Comparison of ENCODE assay signal across 8 cellular contexts in the genomic region with DNA sequence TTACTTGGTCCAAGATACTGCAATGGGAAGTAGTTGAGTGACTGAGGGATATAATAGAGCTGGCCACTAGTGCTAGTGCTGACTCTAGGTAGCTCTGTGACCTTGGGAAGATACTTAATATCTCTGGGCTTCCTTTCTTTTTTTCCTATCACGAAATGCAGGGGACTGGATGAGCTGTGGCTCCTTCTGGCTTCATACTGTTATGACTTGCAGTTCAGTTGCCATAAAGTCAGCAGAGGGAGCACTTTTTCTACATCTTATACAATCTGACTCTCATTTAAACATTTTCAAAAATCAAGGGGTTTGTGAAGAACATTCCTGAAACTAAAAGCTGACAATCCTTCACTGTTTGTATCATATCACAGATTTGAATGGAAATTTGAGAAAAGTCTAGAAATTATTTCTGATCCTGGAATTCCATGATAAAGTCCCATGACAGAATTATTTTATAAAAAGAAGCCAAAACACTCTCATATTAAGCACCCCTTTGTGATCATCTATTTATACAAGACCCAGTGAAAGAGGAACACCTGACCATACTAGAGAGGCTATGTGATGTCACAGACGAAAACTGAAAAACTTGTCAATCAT. TPM values are rescaled to one million over a fixed set of nuclear protein-coding genes. Genes with fewer than 3 reads are reported as not detected.
A peak's percentile ranks its signal among the peaks of the same experiment; 100 is the strongest.
DNase-seq lines count a peak whose midpoint lies in the region; ATAC-seq, FAIRE-seq and TF ChIP-seq lines count a peak whose summit lies in the region.

No MANE protein-coding gene starts in this region.

- H3K79me2 ChIP-seq in PC-3 (ENCODE audit: low read length) (peaks cover 54% of the 10 kb centered on the region), osteoblast (ENCODE audit: insufficient read depth, low read length) (no peaks in the 10 kb centered on the region)

- H3K27me3 ChIP-seq in PC-3 (ENCODE audit: low read length), result no peaks in the 10 kb centered on the region
- H3K27me3 ChIP-seq in osteoblast (ENCODE audit: insufficient read depth, low read length), result no peaks in the 10 kb centered on the region

- H2AFZ ChIP-seq in PC-3 (ENCODE audit: low read length), result no peak overlapping the region
- H2AFZ ChIP-seq in osteoblast (ENCODE audit: low read length), result no peak overlapping the region

- H3K9me3 ChIP-seq in PC-3 (ENCODE audit: low read length), result no peaks in the 10 kb centered on the region
- H3K9me3 ChIP-seq in osteoblast (ENCODE audit: low read depth, low read length), result no peaks in the 10 kb centered on the region

- H3K4me2 ChIP-seq in PC-3 (ENCODE audit: low read length) (peak overlapping the region; percentile 92), osteoblast (ENCODE audit: insufficient read depth, low read length) (no peak overlapping the region)

- CTCF ChIA-PET in PC-3 (lab: Charles Lee), result interaction anchor here (0.6 to 2.3 kb wide), 15 partner anchors 25 to 730 kb away, joined by 3 to 19 read pairs (median 4); partner anchors contain the start of gene SSPN

- peak overlapping the region in 1 of 2 donors; percentile 69 for H3K4me3 Mint-ChIP-seq in CD14-positive monocyte

- peaks cover 29% of the 10 kb centered on the region for H3K36me3 ChIP-seq in PC-3 (ENCODE audit: low read depth, low read length)
- no peaks in the 10 kb centered on the region for H3K36me3 ChIP-seq in osteoblast (ENCODE audit: insufficient read depth, low read length)

- peaks cover 0 to 21% (median 10%) of the 10 kb centered on the region in 7 donors for H3K9me3 Mint-ChIP-seq in CD14-positive monocyte

- H3K4me3 ChIP-seq in PC-3 (ENCODE audit: low read length), result peak overlapping the region; percentile 77
- no peak overlapping the region for H3K4me3 ChIP-seq in osteoblast (ENCODE audit: insufficient read depth, low read length)

- peaks cover 26% of the 10 kb centered on the region for H3K4me1 Mint-ChIP-seq in CD14-positive monocyte

- FAIRE-seq in endometrium (lab: Jason Lieb, UNC), result peak; percentile 45

- DNase-seq in DMS53 treated with DMSO at 0.1 percent for 48 hours (lab: John Stamatoyannopoulos, UW; ENCODE audit: unreplicated experiment), result peak; percentile 89
- DNase-seq in PC-3, result peak; percentile 88
- DNase-seq in osteoblast (ENCODE audit: insufficient read length, low spot score, missing footprints), result no peak
- no peak for DNase-seq in CD14-positive monocyte (ENCODE audit: low spot score)
- DNase-seq in GM19238 (ENCODE audit: insufficient read length, low spot score), result no peak
- no peak for DNase-seq in GF-D8 (lab: John Stamatoyannopoulos, UW)

- TF ChIP-seq CTCF in PC-3 (conservative IDR thresholded peaks at IDR 0.05; ENCODE audit: low read depth, low read length) (peak; percentile 94), osteoblast (IDR thresholded peaks at IDR 0.05; ENCODE audit: extremely low read depth, low read depth, low read length) (peak; percentile 67), CD14-positive monocyte (IDR thresholded peaks at IDR 0.05) (no peak)

- peak; percentile 24 for ATAC-seq in HG02763 (IDR thresholded peaks at IDR 0.05; ENCODE audit: unreplicated experiment)
- peak; percentile 23 for ATAC-seq in PC-3

- POLR2A ChIA-PET in PC-3 (lab: Charles Lee; ENCODE audit: unreplicated experiment), result interaction anchor here (0.6 kb wide), 2 partner anchors 670 to 703 kb away, joined by 3 read pairs; no protein-coding TSS in a partner anchor

- H4K20me1 ChIP-seq in PC-3 (ENCODE audit: low read length) (no peaks in the 10 kb centered on the region), osteoblast (ENCODE audit: insufficient read depth, low read length) (no peaks in the 10 kb centered on the region)

- peaks cover 54% of the 10 kb centered on the region for H3K4me1 ChIP-seq in PC-3 (ENCODE audit: insufficient read depth, low read length)
- peaks cover 16% of the 10 kb centered on the region for H3K4me1 ChIP-seq in osteoblast (ENCODE audit: insufficient read depth, low read length)

- H3K9me2 ChIP-seq in PC-3 (replicated peaks; ENCODE audit: low read length), result no peaks in the 10 kb centered on the region

- peaks cover 50 to 59% (median 55%) of the 10 kb centered on the region in 3 donors for H3K27me3 Mint-ChIP-seq in CD14-positive monocyte (ENCODE audit: low read depth in 3 of 3)

- H3F3A ChIP-seq in PC-3 (ENCODE audit: low read length, unreplicated experiment), result peaks cover 7% of the 10 kb centered on the region

- intact Hi-C loops in PC-3 (cut with micrococcal nuclease) (loop anchor here (1.0 to 10.0 kb wide), 7 partner anchors 22 to 532 kb away; no protein-coding TSS in a partner anchor), CD14-positive monocyte (cut with micrococcal nuclease) (no loop called here)

- peak overlapping the region; percentile 90 for H3K9ac ChIP-seq in PC-3 (ENCODE audit: low read length)

- H3K27ac Mint-ChIP-seq in CD14-positive monocyte, result no peak overlapping the region

- H3K27ac ChIP-seq in PC-3 (ENCODE audit: low read length) (peak overlapping the region; percentile 74), osteoblast (ENCODE audit: low read depth, low read length) (no peak overlapping the region)

- peaks cover 4 to 13% of the 10 kb centered on the region in 2 donors for H3K36me3 Mint-ChIP-seq in CD14-positive monocyte

- no TSS peak for BruUV-seq in PC-3 (replicated peaks; lab: Mats Ljungman, UMichigan)

RNA-seq across cellular contexts. Expression of gene BHLHE41, which starts 5.4 kb away (rescaled TPM):
- total RNA-seq in PC-3 (2014; rRNA removed), result 77.6 and 81.0 TPM in 2 replicates
- total RNA-seq in osteoblast, result 4.3 and 4.7 TPM in 2 replicates
- polyA plus RNA-seq in CD14-positive monocyte, result not detected

Comparison
In these comparisons a context has a peak if more than half of its experiments do, and no peak if none do; other contexts are left out.
1. DNase-seq: peak in DMS53 treated with DMSO at 0.1 percent for 48 hours (single experiment) and PC-3 (single experiment); none in osteoblast (single experiment), CD14-positive monocyte (single experiment), GM19238 (single experiment) and GF-D8 (single experiment).
2. RNA of gene BHLHE41, which starts 5.4 kb away (total RNA-seq): 77.6 to 81.0 TPM in PC-3; 4.3 to 4.7 TPM in osteoblast; every median in the first group is over 10 times any median in the second.